ENCODE assay signal across 15 cellular contexts in the genomic region with DNA sequence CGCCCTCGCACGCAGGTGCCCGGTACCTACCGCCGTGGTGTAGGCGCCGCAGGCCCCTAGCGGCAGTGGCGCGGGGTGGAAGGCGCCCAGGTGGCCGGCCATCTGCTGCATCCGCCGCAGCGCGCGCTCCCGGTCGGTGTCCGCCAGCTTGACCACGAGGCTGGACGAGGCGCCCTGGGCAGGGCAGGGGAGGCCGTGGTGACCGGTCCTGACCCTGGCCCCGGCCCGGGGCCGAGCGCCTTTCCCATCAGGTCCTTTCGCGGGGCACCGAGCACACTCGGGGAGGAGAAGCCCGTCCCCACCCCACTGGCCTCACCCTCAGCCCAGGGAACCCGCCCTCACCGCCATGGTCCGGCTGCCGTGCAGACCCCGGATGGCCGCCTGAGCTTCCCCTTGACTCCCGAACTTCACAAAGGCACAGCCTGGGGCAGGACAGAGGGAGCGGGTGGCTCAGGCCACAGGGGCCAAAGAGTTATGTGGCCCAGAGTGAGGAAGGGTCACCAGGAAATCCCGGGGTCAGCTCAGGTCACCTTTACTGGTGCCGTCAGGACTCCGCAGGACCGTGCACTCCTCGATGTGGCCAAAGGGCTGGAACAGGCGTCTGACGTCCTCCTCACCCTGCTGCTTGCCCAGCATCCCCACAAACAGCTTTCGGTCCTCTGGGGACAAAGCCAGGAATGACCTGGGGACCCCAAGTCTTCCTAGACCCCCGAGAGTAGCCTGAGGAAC. TPM values are rescaled to one million over a fixed set of nuclear protein-coding genes. Genes with fewer than 3 reads are reported as not detected.
A peak's percentile ranks its signal among the peaks of the same experiment; 100 is the strongest.
DNase-seq lines count a peak whose midpoint lies in the region; ATAC-seq, FAIRE-seq and TF ChIP-seq lines count a peak whose summit lies in the region.
"Had no signal": no experiment of that assay in that cellular context is flagged by ENCODE, and none has a peak within 500 bp of the region (broad histone marks: within the 10 kb centered on the region; RNA-seq: fewer than 3 reads in every experiment).

No MANE protein-coding gene starts in this region.

- H2AFZ ChIP-seq in K562 (ENCODE audit: low read depth, low read length): no peak overlapping the region

- H3K4me3 Mint-ChIP-seq in naive thymus-derived CD4-positive, alpha-beta T cell: no peak overlapping the region
- H3K4me3 Mint-ChIP-seq: CD4-positive, alpha-beta memory T cell had no signal

- DNase-seq in H7 (peak; percentile 52), K562 (ENCODE audit: extremely low read depth in 1 of 4, low spot score in 3 of 4) (no peak), upper lobe of right lung (no peak), activated gamma-delta T cell (lab: John Stamatoyannopoulos, UW) (no peak)
- DNase-seq in naive thymus-derived CD4-positive, alpha-beta T cell: no peak
- DNase-seq: BE2C; CD4-positive, alpha-beta memory T cell; DMS79 had no signal

- peaks cover 0 to 7% (median 0%) of the 10 kb centered on the region in 5 donors for H3K36me3 Mint-ChIP-seq in naive thymus-derived CD4-positive, alpha-beta T cell

- no peaks in the 10 kb centered on the region for H3K9me3 ChIP-seq in K562 (replicated peaks; ENCODE audit: control insufficient read depth, insufficient read depth, low read depth, low read length)
- H3K9me3 ChIP-seq in naive thymus-derived CD4-positive, alpha-beta T cell (ENCODE audit: control insufficient read depth in 2 of 3, low read length in 3 of 3): no peaks in the 10 kb centered on the region
- H3K9me3 ChIP-seq in upper lobe of right lung: no peaks in the 10 kb centered on the region
- H3K9me3 ChIP-seq: A549, BE2C had no signal

- H3K27me3 ChIP-seq in H7 (ENCODE audit: control insufficient read depth, insufficient read depth, low read length) (no peaks in the 10 kb centered on the region; the same call in 1 of the 2 replicates), K562 (ENCODE audit: control insufficient read depth in 2 of 2, insufficient read depth in 2 of 2, low read length in 2 of 2) (peaks cover 53 to 79% of the 10 kb centered on the region in 2 experiments), upper lobe of right lung (no peaks in the 10 kb centered on the region)
- H3K27me3 ChIP-seq in naive thymus-derived CD4-positive, alpha-beta T cell (ENCODE audit: control insufficient read depth in 2 of 2, insufficient read depth in 2 of 2, low read length in 2 of 2): no peaks in the 10 kb centered on the region
- H3K27me3 ChIP-seq: BE2C had no signal

- H3K36me3 ChIP-seq in H7 (replicated peaks; ENCODE audit: control insufficient read depth, insufficient read depth, low read length) (no peaks in the 10 kb centered on the region), K562 (ENCODE audit: control insufficient read depth, insufficient read depth, low read length) (no peaks in the 10 kb centered on the region), upper lobe of right lung (no peaks in the 10 kb centered on the region)
- H3K36me3 ChIP-seq in naive thymus-derived CD4-positive, alpha-beta T cell (ENCODE audit: control insufficient read depth in 2 of 3, insufficient read depth in 3 of 3, low read length in 3 of 3): no peaks in the 10 kb centered on the region
- H3K36me3 ChIP-seq: BE2C had no signal

- CTCF ChIA-PET in K562 (lab: Yijun Ruan, JAX; ENCODE audit: low intra/inter-chr PET ratio): no interaction called here
- CTCF ChIA-PET in naive thymus-derived CD4-positive, alpha-beta T cell (lab: Charles Lee): no interaction called here

- no peaks in the 10 kb centered on the region for H3K9me3 Mint-ChIP-seq in naive thymus-derived CD4-positive, alpha-beta T cell
- H3K9me3 Mint-ChIP-seq: CD4-positive, alpha-beta memory T cell had no signal

- H3K4me1 ChIP-seq in K562 (replicated peaks in 1 of 2; ENCODE audit: control insufficient read depth in 2 of 2, insufficient read depth in 2 of 2, low read length in 2 of 2) (peaks cover 0 to 18% of the 10 kb centered on the region in 2 experiments; a peak in 2 of 5 replicates), upper lobe of right lung (no peaks in the 10 kb centered on the region)
- no peaks in the 10 kb centered on the region for H3K4me1 ChIP-seq in naive thymus-derived CD4-positive, alpha-beta T cell (ENCODE audit: control insufficient read depth in 2 of 2, insufficient read depth in 2 of 2, low read length in 2 of 2)
- H3K4me1 ChIP-seq: A549, BE2C had no signal

- no peak overlapping the region for H3K9ac ChIP-seq in K562 (ENCODE audit: insufficient read depth in 1 of 2, low read depth in 2 of 2, low read length in 2 of 2)

- no peaks in the 10 kb centered on the region for H3K9me1 ChIP-seq in K562 (ENCODE audit: control insufficient read depth, insufficient read depth, low read length)

- FAIRE-seq in K562 (lab: Jason Lieb, UNC): no peak
- FAIRE-seq: A549, GM12878, GM18507 had no signal

- POLR2A ChIA-PET in K562 (lab: Yijun Ruan, JAX): interaction anchor here (1.5 kb wide), 1 partner anchor 63 kb away, joined by 4 read pairs; no protein-coding TSS in a partner anchor
- POLR2A ChIA-PET in naive thymus-derived CD4-positive, alpha-beta T cell (lab: Charles Lee): no interaction called here

- 29% methylated on average over 30 of the region's 52 CpGs for WGBS in K562 (ENCODE audit: insufficient coverage, low coverage, missing lambda C conversion rate)

- in situ Hi-C loops in K562 (cut with MboI): no loop called here

- ATAC-seq in K562 (no peak), upper lobe of right lung (peak; percentile 4), GM21717 (IDR thresholded peaks at IDR 0.05; ENCODE audit: unreplicated experiment) (no peak)
- ATAC-seq in naive thymus-derived CD4-positive, alpha-beta T cell: peak; percentile 13
- ATAC-seq: A549, GM12878, HCT116 had no signal

- no peak for TF ChIP-seq POLR2A in K562 (conservative IDR thresholded peaks at IDR 0.05)

- intact Hi-C loops in K562 (cut with micrococcal nuclease): no loop called here
- intact Hi-C loops in naive thymus-derived CD4-positive, alpha-beta T cell (cut with micrococcal nuclease): no loop called here
- intact Hi-C loops in upper lobe of right lung (cut with DNase I): loop anchor here (10.0 kb wide), 1 partner anchor 85 kb away; no protein-coding TSS in a partner anchor

- H4K20me1 ChIP-seq in K562 (replicated peaks; ENCODE audit: control insufficient read depth, insufficient read depth, low read length): peaks cover 4% of the 10 kb centered on the region; the same call in 1 of the 2 replicates

- BruUV-seq in K562 (replicated peaks; lab: Mats Ljungman, UMichigan): no TSS peak

- H3K4me3 ChIP-seq in H7 (ENCODE audit: insufficient read depth, low read depth, low read length) (no peak overlapping the region), K562 (no peak overlapping the region), upper lobe of right lung (no peak overlapping the region)
- no peak overlapping the region for H3K4me3 ChIP-seq in naive thymus-derived CD4-positive, alpha-beta T cell (ENCODE audit: low read length)
- H3K4me3 ChIP-seq: A549, GM12878 had no signal

- H3K27ac Mint-ChIP-seq in naive thymus-derived CD4-positive, alpha-beta T cell: no peak overlapping the region
- H3K27ac Mint-ChIP-seq: CD4-positive, alpha-beta memory T cell had no signal

- H3K27ac ChIP-seq in K562 (ENCODE audit: extremely low read depth, low read depth, low read length) (no peak overlapping the region), upper lobe of right lung (no peak overlapping the region)
- no peak overlapping the region for H3K27ac ChIP-seq in naive thymus-derived CD4-positive, alpha-beta T cell (ENCODE audit: low read depth, low read length)
- H3K27ac ChIP-seq: A549, C4-2B had no signal

- no peak for TF ChIP-seq CTCF in K562 (IDR thresholded peaks at IDR 0.05 in 2 of 3, conservative IDR thresholded peaks at IDR 0.05 in 1 of 3; ENCODE audit: insufficient read depth in 2 of 3, low read depth in 1 of 3, low read length in 3 of 3)
- TF ChIP-seq CTCF in upper lobe of right lung (IDR thresholded peaks at IDR 0.05): no peak

- H3K4me2 ChIP-seq in K562 (ENCODE audit: insufficient read depth, low read length): no peak overlapping the region
- H3K4me2 ChIP-seq: A549 had no signal

- H3K4me1 Mint-ChIP-seq in naive thymus-derived CD4-positive, alpha-beta T cell: peaks cover 0 to 4% (median 0%) of the 10 kb centered on the region in 7 donors
- H3K4me1 Mint-ChIP-seq: CD4-positive, alpha-beta memory T cell had no signal

- H3K27me3 Mint-ChIP-seq in naive thymus-derived CD4-positive, alpha-beta T cell: no peaks in the 10 kb centered on the region
- H3K27me3 Mint-ChIP-seq: CD4-positive, alpha-beta memory T cell had no signal

- H3K79me2 ChIP-seq in K562 (ENCODE audit: control insufficient read depth, insufficient read depth, low read length): no peaks in the 10 kb centered on the region

- no peak for TF ChIP-seq RAD21 in K562 (CRISPR knock-in tag; conservative IDR thresholded peaks at IDR 0.05 in 1 of 2, IDR thresholded peaks at IDR 0.05 in 1 of 2)

- no peak for TF ChIP-seq EP300 in K562 (IDR thresholded peaks at IDR 0.05; ENCODE audit: low read length)

RNA-seq across cellular contexts. Expression of gene PARP6, which starts 17.4 kb away (rescaled TPM):
- total RNA-seq in H7 (2014; rRNA removed; shearing (Covaris generic)): 24.8 and 28.8 TPM in 2 replicates
- total RNA-seq in K562 (2011; cell fraction: chromatin; rRNA removed; ENCODE audit: low replicate concordance): 208 and 213 TPM in 2 replicates
- 96.4 and 99.1 TPM in 2 replicates for total RNA-seq in K562 (2011; cell fraction: nucleolus; rRNA removed)
- total RNA-seq in K562 (2011; cell fraction: nucleoplasm; rRNA removed): 121 and 131 TPM in 2 replicates
- total RNA-seq in K562 (2014; rRNA removed): 24.1 and 24.9 TPM in 2 replicates
- 26.3 and 28.3 TPM in 2 replicates for total RNA-seq in K562 (2014; rRNA removed; fragmentation: Illumina TruSeq; extraction: Trizol)
- 25.2 and 27.8 TPM in 2 replicates for total RNA-seq in K562 (2015; rRNA removed; fragmentation: Illumina TruSeq; extraction: Trizol)
- 35.0 and 42.9 TPM in 2 replicates for total RNA-seq in K562 (2021)
- polyA plus RNA-seq in K562 (2011; rRNA removed): 83.2 and 105 TPM in 2 replicates
- polyA plus RNA-seq in K562 (2011; cell fraction: cytosol; rRNA removed): 42.2 and 64.2 TPM in 2 replicates
- polyA plus RNA-seq in K562 (2011; cell fraction: nucleus; rRNA removed): 595 and 718 TPM in 2 replicates
- 35.3 and 84.4 TPM in 2 replicates for polyA plus RNA-seq in K562 (2012)
- polyA plus RNA-seq in K562 (2014; fragmentation: Illumina TruSeq; extraction: Trizol): 34.4 and 41.7 TPM in 2 replicates
- polyA plus RNA-seq in K562 (2014; fragmentation: Nextera tagmentation; extraction: Ambion mirVana): 10 to 100 TPM; 14.8 to 18.9 TPM
- polyA plus RNA-seq in K562 (2014; rRNA removed): 39.3 and 43.4 TPM in 2 replicates
- polyA minus RNA-seq in K562 (2011; rRNA and poly(A)+ RNA removed): 53.4 and 76.3 TPM in 2 replicates
- polyA minus RNA-seq in K562 (2011; cell fraction: cytosol; rRNA and poly(A)+ RNA removed): 12.4 and 15.7 TPM in 2 replicates
- 62.1 and 102 TPM in 2 replicates for polyA minus RNA-seq in K562 (2011; cell fraction: nucleus; rRNA and poly(A)+ RNA removed)
- 100 to 1,000 TPM in 4 of 5 experiments, 10 to 100 TPM in 1; 75.8 to 129 (median 127) TPM for total RNA-seq in naive thymus-derived CD4-positive, alpha-beta T cell
- 10 to 100 TPM; 19.7 to 41.6 TPM for polyA plus RNA-seq in naive thymus-derived CD4-positive, alpha-beta T cell
- total RNA-seq in upper lobe of right lung: 87.9 TPM

RNA-seq across cellular contexts. Expression of gene CELF6, which starts 30.2 kb away (rescaled TPM):
- total RNA-seq in H7 (2014; rRNA removed; shearing (Covaris generic)): 0.21 TPM in 1 of 2 replicates, not detected in the other
- not detected in 2 replicates for total RNA-seq in K562 (2011; cell fraction: chromatin; rRNA removed; ENCODE audit: low replicate concordance)
- total RNA-seq in K562 (2011; cell fraction: nucleolus; rRNA removed): not detected in 2 replicates
- total RNA-seq in K562 (2011; cell fraction: nucleoplasm; rRNA removed): not detected in 2 replicates
- total RNA-seq in K562 (2014; rRNA removed) (0.04 TPM in 1 of 2 replicates, not detected in the other), K562 (2014; rRNA removed; fragmentation: Illumina TruSeq; extraction: Trizol) (not detected in 2 replicates), K562 (2015; rRNA removed; fragmentation: Illumina TruSeq; extraction: Trizol) (0.08 TPM in 1 of 2 replicates, not detected in the other), K562 (2021) (not detected in 2 replicates), upper lobe of right lung (5.4 TPM)
- polyA plus RNA-seq in K562 (2011; rRNA removed) (0.03 TPM in 1 of 2 replicates, not detected in the other), K562 (2014; fragmentation: Illumina TruSeq; extraction: Trizol) (not detected in 2 replicates), K562 (2014; fragmentation: Nextera tagmentation; extraction: Ambion mirVana) (under 1 TPM in 1 of 2 experiments, not detected in 1; 0.01 TPM), K562 (2014; rRNA removed) (0.11 TPM in 1 of 2 replicates, not detected in the other)
- 0.09 TPM in 1 of 2 replicates, not detected in the other for polyA plus RNA-seq in K562 (2011; cell fraction: cytosol; rRNA removed)
- polyA plus RNA-seq in K562 (2011; cell fraction: nucleus; rRNA removed): 0.55 and 0.58 TPM in 2 replicates
- polyA plus RNA-seq in K562 (2012): 0.04 and 0.30 TPM in 2 replicates
- not detected in 2 replicates for polyA minus RNA-seq in K562 (2011; rRNA and poly(A)+ RNA removed)
- polyA minus RNA-seq in K562 (2011; cell fraction: cytosol; rRNA and poly(A)+ RNA removed): not detected in 2 replicates
- not detected in 2 replicates for polyA minus RNA-seq in K562 (2011; cell fraction: nucleus; rRNA and poly(A)+ RNA removed)
- total RNA-seq in naive thymus-derived CD4-positive, alpha-beta T cell: 1 to 10 TPM; 1.2 to 5.7 (median 3.8) TPM
- under 1 TPM; 0.10 to 0.59 TPM for polyA plus RNA-seq in naive thymus-derived CD4-positive, alpha-beta T cell
- total RNA-seq: H4 had no signal
- polyA plus RNA-seq: CD4-positive, alpha-beta memory T cell had no signal

RNA-seq across cellular contexts. Expression of gene PKM, which starts 58.8 kb away (rescaled TPM):
- 942 and 1,007 TPM in 2 replicates for total RNA-seq in H7 (2014; rRNA removed; shearing (Covaris generic))
- 776 and 1,084 TPM in 2 replicates for total RNA-seq in K562 (2011; cell fraction: chromatin; rRNA removed; ENCODE audit: low replicate concordance)
- total RNA-seq in K562 (2011; cell fraction: nucleolus; rRNA removed): 622 and 649 TPM in 2 replicates
- total RNA-seq in K562 (2011; cell fraction: nucleoplasm; rRNA removed): 690 and 711 TPM in 2 replicates
- 368 and 422 TPM in 2 replicates for total RNA-seq in K562 (2014; rRNA removed)
- total RNA-seq in K562 (2014; rRNA removed; fragmentation: Illumina TruSeq; extraction: Trizol): 309 and 338 TPM in 2 replicates
- total RNA-seq in K562 (2015; rRNA removed; fragmentation: Illumina TruSeq; extraction: Trizol): 472 and 481 TPM in 2 replicates
- total RNA-seq in K562 (2021): 466 and 471 TPM in 2 replicates
- 825 and 845 TPM in 2 replicates for polyA plus RNA-seq in K562 (2011; rRNA removed)
- polyA plus RNA-seq in K562 (2011; cell fraction: cytosol; rRNA removed): 818 and 936 TPM in 2 replicates
- 810 and 976 TPM in 2 replicates for polyA plus RNA-seq in K562 (2011; cell fraction: nucleus; rRNA removed)
- 655 and 840 TPM in 2 replicates for polyA plus RNA-seq in K562 (2012)
- polyA plus RNA-seq in K562 (2014; fragmentation: Illumina TruSeq; extraction: Trizol): 507 and 521 TPM in 2 replicates
- polyA plus RNA-seq in K562 (2014; fragmentation: Nextera tagmentation; extraction: Ambion mirVana): 100 to 1,000 TPM; 140 to 308 TPM
- 383 and 417 TPM in 2 replicates for polyA plus RNA-seq in K562 (2014; rRNA removed)
- 1,620 and 1,672 TPM in 2 replicates for polyA minus RNA-seq in K562 (2011; rRNA and poly(A)+ RNA removed)
- 474 and 637 TPM in 2 replicates for polyA minus RNA-seq in K562 (2011; cell fraction: cytosol; rRNA and poly(A)+ RNA removed)
- 388 and 642 TPM in 2 replicates for polyA minus RNA-seq in K562 (2011; cell fraction: nucleus; rRNA and poly(A)+ RNA removed)
- total RNA-seq in naive thymus-derived CD4-positive, alpha-beta T cell: 1,000 to 10,000 TPM in 1 of 5 experiments, 100 to 1,000 TPM in 4; 237 to 1,627 (median 329) TPM
- 100 to 1,000 TPM; 422 to 485 TPM for polyA plus RNA-seq in naive thymus-derived CD4-positive, alpha-beta T cell
- 426 TPM for total RNA-seq in upper lobe of right lung

Comparison
In these comparisons a context has a peak if more than half of its experiments do, and no peak if none do; other contexts are left out.
1. ATAC-seq: peak in naive thymus-derived CD4-positive, alpha-beta T cell (single experiment) and upper lobe of right lung (single experiment); none in K562 (single experiment) and GM21717 (single experiment).